Comparison of ENCODE assay signal across 1 cellular context in the genomic region with DNA sequence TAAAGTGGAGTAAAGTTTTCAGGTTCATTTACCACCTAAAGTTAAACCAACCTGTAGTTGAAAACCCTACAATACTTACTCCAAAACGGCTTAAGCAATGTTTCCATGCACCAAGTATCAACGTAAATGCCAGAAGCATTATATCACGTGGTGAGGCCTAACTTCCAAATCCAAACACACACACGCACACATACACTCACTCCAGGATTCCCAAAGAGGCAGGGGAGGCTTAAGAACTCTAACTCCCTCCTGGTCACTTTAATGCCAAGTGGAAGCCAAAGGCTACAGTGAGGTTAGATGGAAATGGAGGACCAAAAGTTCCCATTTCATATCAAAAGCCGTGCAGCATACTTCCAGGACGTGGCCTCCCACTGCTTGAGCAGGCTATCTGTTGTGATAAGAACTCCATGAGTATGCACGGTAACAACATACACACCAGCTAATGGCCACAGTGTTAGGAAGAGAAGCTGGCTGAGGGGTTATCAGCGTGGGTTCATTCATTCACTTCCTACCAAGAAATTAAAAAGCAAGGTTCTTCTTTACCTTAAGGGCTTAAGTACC.
A peak's percentile ranks its signal among the peaks of the same experiment; 100 is the strongest.
TF ChIP-seq lines count a peak whose summit lies in the region.

No MANE protein-coding gene starts in this region.

TF ChIP-seq in K562, 482 proteins besides CTCF, POLR2A, EP300 and RAD21 (continued from another document and continues in another):
- no peak for TF ChIP-seq SP2 (IDR thresholded peaks at IDR 0.05; ENCODE audit: extremely low read depth, low read depth, low read length, poor library complexity, severe bottlenecking)
- no peak for TF ChIP-seq POLR2AphosphoS2 (IDR thresholded peaks at IDR 0.05; ENCODE audit: low read length)
- TF ChIP-seq SIN3B (IDR thresholded peaks at IDR 0.05; ENCODE audit: low read depth) = no peak
- TF ChIP-seq ZZZ3 (IDR thresholded peaks at IDR 0.05) = no peak
- TF ChIP-seq, protein P1, sequence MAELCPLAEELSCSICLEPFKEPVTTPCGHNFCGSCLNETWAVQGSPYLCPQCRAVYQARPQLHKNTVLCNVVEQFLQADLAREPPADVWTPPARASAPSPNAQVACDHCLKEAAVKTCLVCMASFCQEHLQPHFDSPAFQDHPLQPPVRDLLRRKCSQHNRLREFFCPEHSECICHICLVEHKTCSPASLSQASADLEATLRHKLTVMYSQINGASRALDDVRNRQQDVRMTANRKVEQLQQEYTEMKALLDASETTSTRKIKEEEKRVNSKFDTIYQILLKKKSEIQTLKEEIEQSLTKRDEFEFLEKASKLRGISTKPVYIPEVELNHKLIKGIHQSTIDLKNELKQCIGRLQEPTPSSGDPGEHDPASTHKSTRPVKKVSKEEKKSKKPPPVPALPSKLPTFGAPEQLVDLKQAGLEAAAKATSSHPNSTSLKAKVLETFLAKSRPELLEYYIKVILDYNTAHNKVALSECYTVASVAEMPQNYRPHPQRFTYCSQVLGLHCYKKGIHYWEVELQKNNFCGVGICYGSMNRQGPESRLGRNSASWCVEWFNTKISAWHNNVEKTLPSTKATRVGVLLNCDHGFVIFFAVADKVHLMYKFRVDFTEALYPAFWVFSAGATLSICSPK (IDR thresholded peaks at IDR 0.05; ENCODE audit: borderline replicate concordance) = no peak
- peak; percentile 29; the same call in 1 of the 2 replicates for TF ChIP-seq MXI1 (IDR thresholded peaks at IDR 0.05; ENCODE audit: low read depth, low read length)
- TF ChIP-seq KLF10 (CRISPR knock-in tag; IDR thresholded peaks at IDR 0.05) = no peak
- TF ChIP-seq, protein P2, sequence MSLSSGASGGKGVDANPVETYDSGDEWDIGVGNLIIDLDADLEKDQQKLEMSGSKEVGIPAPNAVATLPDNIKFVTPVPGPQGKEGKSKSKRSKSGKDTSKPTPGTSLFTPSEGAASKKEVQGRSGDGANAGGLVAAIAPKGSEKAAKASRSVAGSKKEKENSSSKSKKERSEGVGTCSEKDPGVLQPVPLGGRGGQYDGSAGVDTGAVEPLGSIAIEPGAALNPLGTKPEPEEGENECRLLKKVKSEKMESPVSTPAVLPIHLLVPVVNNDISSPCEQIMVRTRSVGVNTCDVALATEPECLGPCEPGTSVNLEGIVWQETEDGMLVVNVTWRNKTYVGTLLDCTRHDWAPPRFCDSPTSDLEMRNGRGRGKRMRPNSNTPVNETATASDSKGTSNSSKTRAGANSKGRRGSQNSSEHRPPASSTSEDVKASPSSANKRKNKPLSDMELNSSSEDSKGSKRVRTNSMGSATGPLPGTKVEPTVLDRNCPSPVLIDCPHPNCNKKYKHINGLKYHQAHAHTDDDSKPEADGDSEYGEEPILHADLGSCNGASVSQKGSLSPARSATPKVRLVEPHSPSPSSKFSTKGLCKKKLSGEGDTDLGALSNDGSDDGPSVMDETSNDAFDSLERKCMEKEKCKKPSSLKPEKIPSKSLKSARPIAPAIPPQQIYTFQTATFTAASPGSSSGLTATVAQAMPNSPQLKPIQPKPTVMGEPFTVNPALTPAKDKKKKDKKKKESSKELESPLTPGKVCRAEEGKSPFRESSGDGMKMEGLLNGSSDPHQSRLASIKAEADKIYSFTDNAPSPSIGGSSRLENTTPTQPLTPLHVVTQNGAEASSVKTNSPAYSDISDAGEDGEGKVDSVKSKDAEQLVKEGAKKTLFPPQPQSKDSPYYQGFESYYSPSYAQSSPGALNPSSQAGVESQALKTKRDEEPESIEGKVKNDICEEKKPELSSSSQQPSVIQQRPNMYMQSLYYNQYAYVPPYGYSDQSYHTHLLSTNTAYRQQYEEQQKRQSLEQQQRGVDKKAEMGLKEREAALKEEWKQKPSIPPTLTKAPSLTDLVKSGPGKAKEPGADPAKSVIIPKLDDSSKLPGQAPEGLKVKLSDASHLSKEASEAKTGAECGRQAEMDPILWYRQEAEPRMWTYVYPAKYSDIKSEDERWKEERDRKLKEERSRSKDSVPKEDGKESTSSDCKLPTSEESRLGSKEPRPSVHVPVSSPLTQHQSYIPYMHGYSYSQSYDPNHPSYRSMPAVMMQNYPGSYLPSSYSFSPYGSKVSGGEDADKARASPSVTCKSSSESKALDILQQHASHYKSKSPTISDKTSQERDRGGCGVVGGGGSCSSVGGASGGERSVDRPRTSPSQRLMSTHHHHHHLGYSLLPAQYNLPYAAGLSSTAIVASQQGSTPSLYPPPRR (CRISPR knock-in tag; IDR thresholded peaks at IDR 0.05; ENCODE audit: borderline replicate concordance) = no peak
- TF ChIP-seq KDM5B (IDR thresholded peaks at IDR 0.05; ENCODE audit: insufficient replicate concordance, low read depth, low read length) = no peak
- no peak for TF ChIP-seq RUNX1 (IDR thresholded peaks at IDR 0.05; ENCODE audit: low read depth)
- no peak for TF ChIP-seq ZNF41 (CRISPR knock-in tag; conservative IDR thresholded peaks at IDR 0.05)
- no peak for TF ChIP-seq CEBPG (CRISPR knock-in tag; IDR thresholded peaks at IDR 0.05)
- TF ChIP-seq CEBPG (tag; conservative IDR thresholded peaks at IDR 0.05 in 1 of 2, IDR thresholded peaks at IDR 0.05 in 1 of 2) = no peak
- TF ChIP-seq, protein P3, sequence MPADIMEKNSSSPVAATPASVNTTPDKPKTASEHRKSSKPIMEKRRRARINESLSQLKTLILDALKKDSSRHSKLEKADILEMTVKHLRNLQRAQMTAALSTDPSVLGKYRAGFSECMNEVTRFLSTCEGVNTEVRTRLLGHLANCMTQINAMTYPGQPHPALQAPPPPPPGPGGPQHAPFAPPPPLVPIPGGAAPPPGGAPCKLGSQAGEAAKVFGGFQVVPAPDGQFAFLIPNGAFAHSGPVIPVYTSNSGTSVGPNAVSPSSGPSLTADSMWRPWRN (IDR thresholded peaks at IDR 0.05; ENCODE audit: low read depth) = no peak
- 0 out of 2 replicates have a peak, but pooled peaks have one; percentile 12 for TF ChIP-seq PTRF (tag; IDR thresholded peaks at IDR 0.05)
- peak; percentile 84 to 93 for TF ChIP-seq TRIM24 (IDR thresholded peaks at IDR 0.05)
- peak; percentile 77; the same call in 1 of the 2 replicates for TF ChIP-seq ZEB2 (IDR thresholded peaks at IDR 0.05)
- 0 out of 2 replicates have a peak, but pooled peaks have one; percentile 7 for TF ChIP-seq RB1 (IDR thresholded peaks at IDR 0.05; ENCODE audit: low read depth)
- TF ChIP-seq HNRNPK (IDR thresholded peaks at IDR 0.05; ENCODE audit: low read depth, low read length, poor library complexity, severe bottlenecking) = no peak
- peak; percentile 87 for TF ChIP-seq TRIM28 (IDR thresholded peaks at IDR 0.05)
- peak; percentile 96 for TF ChIP-seq ARID1B (IDR thresholded peaks at IDR 0.05)
- TF ChIP-seq, protein P4, sequence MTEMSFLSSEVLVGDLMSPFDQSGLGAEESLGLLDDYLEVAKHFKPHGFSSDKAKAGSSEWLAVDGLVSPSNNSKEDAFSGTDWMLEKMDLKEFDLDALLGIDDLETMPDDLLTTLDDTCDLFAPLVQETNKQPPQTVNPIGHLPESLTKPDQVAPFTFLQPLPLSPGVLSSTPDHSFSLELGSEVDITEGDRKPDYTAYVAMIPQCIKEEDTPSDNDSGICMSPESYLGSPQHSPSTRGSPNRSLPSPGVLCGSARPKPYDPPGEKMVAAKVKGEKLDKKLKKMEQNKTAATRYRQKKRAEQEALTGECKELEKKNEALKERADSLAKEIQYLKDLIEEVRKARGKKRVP (CRISPR knock-in tag; IDR thresholded peaks at IDR 0.05) = peak; percentile 37; the same call in 1 of the 2 replicates
- no peak for TF ChIP-seq ZNF274 (IDR thresholded peaks at IDR 0.05; ENCODE audit: borderline replicate concordance, low read depth, low read length)
- TF ChIP-seq ZNF175 (CRISPR knock-in tag; IDR thresholded peaks at IDR 0.05; ENCODE audit: low read depth) = peak; percentile 55; the same call in 1 of the 2 replicates
- TF ChIP-seq IRF2 (CRISPR knock-in tag; IDR thresholded peaks at IDR 0.05) = no peak
- no peak for TF ChIP-seq ZNF77 (CRISPR knock-in tag; IDR thresholded peaks at IDR 0.05)
- TF ChIP-seq, protein P5, sequence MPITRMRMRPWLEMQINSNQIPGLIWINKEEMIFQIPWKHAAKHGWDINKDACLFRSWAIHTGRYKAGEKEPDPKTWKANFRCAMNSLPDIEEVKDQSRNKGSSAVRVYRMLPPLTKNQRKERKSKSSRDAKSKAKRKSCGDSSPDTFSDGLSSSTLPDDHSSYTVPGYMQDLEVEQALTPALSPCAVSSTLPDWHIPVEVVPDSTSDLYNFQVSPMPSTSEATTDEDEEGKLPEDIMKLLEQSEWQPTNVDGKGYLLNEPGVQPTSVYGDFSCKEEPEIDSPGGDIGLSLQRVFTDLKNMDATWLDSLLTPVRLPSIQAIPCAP (CRISPR knock-in tag; IDR thresholded peaks at IDR 0.05; ENCODE audit: borderline replicate concordance) = no peak
- TF ChIP-seq KDM4B (IDR thresholded peaks at IDR 0.05; ENCODE audit: borderline replicate concordance in 2 of 2, low read depth in 1 of 2) = no peak
- TF ChIP-seq, protein P6, sequence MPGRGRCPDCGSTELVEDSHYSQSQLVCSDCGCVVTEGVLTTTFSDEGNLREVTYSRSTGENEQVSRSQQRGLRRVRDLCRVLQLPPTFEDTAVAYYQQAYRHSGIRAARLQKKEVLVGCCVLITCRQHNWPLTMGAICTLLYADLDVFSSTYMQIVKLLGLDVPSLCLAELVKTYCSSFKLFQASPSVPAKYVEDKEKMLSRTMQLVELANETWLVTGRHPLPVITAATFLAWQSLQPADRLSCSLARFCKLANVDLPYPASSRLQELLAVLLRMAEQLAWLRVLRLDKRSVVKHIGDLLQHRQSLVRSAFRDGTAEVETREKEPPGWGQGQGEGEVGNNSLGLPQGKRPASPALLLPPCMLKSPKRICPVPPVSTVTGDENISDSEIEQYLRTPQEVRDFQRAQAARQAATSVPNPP (IDR thresholded peaks at IDR 0.05; ENCODE audit: borderline replicate concordance, insufficient read depth, insufficient read length) = no peak
- TF ChIP-seq ERF (CRISPR knock-in tag; IDR thresholded peaks at IDR 0.05) = no peak
- TF ChIP-seq FOXM1 (IDR thresholded peaks at IDR 0.05; ENCODE audit: low read depth) = peak; percentile 81; the same call in 1 of the 2 replicates
- no peak for TF ChIP-seq FOXM1 (CRISPR knock-in tag; IDR thresholded peaks at IDR 0.05; ENCODE audit: low read depth)
- TF ChIP-seq, protein P7, sequence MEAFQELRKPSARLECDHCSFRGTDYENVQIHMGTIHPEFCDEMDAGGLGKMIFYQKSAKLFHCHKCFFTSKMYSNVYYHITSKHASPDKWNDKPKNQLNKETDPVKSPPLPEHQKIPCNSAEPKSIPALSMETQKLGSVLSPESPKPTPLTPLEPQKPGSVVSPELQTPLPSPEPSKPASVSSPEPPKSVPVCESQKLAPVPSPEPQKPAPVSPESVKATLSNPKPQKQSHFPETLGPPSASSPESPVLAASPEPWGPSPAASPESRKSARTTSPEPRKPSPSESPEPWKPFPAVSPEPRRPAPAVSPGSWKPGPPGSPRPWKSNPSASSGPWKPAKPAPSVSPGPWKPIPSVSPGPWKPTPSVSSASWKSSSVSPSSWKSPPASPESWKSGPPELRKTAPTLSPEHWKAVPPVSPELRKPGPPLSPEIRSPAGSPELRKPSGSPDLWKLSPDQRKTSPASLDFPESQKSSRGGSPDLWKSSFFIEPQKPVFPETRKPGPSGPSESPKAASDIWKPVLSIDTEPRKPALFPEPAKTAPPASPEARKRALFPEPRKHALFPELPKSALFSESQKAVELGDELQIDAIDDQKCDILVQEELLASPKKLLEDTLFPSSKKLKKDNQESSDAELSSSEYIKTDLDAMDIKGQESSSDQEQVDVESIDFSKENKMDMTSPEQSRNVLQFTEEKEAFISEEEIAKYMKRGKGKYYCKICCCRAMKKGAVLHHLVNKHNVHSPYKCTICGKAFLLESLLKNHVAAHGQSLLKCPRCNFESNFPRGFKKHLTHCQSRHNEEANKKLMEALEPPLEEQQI (IDR thresholded peaks at IDR 0.05) = peak; percentile 85
- TF ChIP-seq, protein P8, sequence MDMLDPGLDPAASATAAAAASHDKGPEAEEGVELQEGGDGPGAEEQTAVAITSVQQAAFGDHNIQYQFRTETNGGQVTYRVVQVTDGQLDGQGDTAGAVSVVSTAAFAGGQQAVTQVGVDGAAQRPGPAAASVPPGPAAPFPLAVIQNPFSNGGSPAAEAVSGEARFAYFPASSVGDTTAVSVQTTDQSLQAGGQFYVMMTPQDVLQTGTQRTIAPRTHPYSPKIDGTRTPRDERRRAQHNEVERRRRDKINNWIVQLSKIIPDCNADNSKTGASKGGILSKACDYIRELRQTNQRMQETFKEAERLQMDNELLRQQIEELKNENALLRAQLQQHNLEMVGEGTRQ (CRISPR knock-in tag; IDR thresholded peaks at IDR 0.05) = peak; percentile 77
- TF ChIP-seq ZNF696 (CRISPR knock-in tag; conservative IDR thresholded peaks at IDR 0.05) = no peak
- no peak for TF ChIP-seq CBX2 (IDR thresholded peaks at IDR 0.05; ENCODE audit: insufficient read depth, low read length, poor library complexity, severe bottlenecking)
- no peak for TF ChIP-seq ZNF133 (CRISPR knock-in tag; IDR thresholded peaks at IDR 0.05)
- TF ChIP-seq, protein P9, sequence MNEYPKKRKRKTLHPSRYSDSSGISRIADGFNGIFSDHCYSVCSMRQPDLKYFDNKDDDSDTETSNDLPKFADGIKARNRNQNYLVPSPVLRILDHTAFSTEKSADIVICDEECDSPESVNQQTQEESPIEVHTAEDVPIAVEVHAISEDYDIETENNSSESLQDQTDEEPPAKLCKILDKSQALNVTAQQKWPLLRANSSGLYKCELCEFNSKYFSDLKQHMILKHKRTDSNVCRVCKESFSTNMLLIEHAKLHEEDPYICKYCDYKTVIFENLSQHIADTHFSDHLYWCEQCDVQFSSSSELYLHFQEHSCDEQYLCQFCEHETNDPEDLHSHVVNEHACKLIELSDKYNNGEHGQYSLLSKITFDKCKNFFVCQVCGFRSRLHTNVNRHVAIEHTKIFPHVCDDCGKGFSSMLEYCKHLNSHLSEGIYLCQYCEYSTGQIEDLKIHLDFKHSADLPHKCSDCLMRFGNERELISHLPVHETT (CRISPR knock-in tag; conservative IDR thresholded peaks at IDR 0.05 in 1 of 2, IDR thresholded peaks at IDR 0.05 in 1 of 2) = peak in 1 of 2 experiments; percentile 58; a peak in 1 of 4 replicates
- TF ChIP-seq, protein P10, sequence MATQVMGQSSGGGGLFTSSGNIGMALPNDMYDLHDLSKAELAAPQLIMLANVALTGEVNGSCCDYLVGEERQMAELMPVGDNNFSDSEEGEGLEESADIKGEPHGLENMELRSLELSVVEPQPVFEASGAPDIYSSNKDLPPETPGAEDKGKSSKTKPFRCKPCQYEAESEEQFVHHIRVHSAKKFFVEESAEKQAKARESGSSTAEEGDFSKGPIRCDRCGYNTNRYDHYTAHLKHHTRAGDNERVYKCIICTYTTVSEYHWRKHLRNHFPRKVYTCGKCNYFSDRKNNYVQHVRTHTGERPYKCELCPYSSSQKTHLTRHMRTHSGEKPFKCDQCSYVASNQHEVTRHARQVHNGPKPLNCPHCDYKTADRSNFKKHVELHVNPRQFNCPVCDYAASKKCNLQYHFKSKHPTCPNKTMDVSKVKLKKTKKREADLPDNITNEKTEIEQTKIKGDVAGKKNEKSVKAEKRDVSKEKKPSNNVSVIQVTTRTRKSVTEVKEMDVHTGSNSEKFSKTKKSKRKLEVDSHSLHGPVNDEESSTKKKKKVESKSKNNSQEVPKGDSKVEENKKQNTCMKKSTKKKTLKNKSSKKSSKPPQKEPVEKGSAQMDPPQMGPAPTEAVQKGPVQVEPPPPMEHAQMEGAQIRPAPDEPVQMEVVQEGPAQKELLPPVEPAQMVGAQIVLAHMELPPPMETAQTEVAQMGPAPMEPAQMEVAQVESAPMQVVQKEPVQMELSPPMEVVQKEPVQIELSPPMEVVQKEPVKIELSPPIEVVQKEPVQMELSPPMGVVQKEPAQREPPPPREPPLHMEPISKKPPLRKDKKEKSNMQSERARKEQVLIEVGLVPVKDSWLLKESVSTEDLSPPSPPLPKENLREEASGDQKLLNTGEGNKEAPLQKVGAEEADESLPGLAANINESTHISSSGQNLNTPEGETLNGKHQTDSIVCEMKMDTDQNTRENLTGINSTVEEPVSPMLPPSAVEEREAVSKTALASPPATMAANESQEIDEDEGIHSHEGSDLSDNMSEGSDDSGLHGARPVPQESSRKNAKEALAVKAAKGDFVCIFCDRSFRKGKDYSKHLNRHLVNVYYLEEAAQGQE (CRISPR knock-in tag; IDR thresholded peaks at IDR 0.05; ENCODE audit: low read depth) = no peak
- no peak; the same call in 1 of the 2 replicates for TF ChIP-seq ZNF134 (CRISPR knock-in tag; conservative IDR thresholded peaks at IDR 0.05)
- TF ChIP-seq LEF1 (IDR thresholded peaks at IDR 0.05) = peak; percentile 89
